ENCODE assay signal across 19 cellular contexts in genomic region chr9:99249619-99250018, GRCh38. TPM values are rescaled to one million over a fixed set of nuclear protein-coding genes. Genes with fewer than 3 reads are reported as not detected.
DNase-seq lines count a peak whose midpoint lies in the region; ATAC-seq and TF ChIP-seq lines count a peak whose summit lies in the region.
"Had no signal": no experiment of that assay in that cellular context is flagged by ENCODE, and none has a peak within 500 bp of the region (broad histone marks: within the 10 kb centered on the region; RNA-seq: fewer than 3 reads in every experiment).

No MANE protein-coding gene starts in this region.

- no peaks in the 10 kb centered on the region for H4K20me1 ChIP-seq in Loucy (ENCODE audit: insufficient read depth, low read length, poor library complexity, severe bottlenecking)

- no peaks in the 10 kb centered on the region for H3F3A ChIP-seq in Loucy (ENCODE audit: low read depth)

- peak; percentile 84 for DNase-seq in activated CD8-positive, alpha-beta memory T cell treated with anti-CD3 and anti-CD28 coated beads, Interleukin-2, amount 10 ng/mL, durations not matched to agents 7 days and 5 days
- DNase-seq in activated CD8-positive, alpha-beta memory T cell treated with anti-CD3 and anti-CD28 coated beads, Interleukin-2, amount 50 U/mL, for 4 hours: no peak
- peak; percentile 44 for DNase-seq in activated naive CD8-positive, alpha-beta T cell treated with anti-CD3 and anti-CD28 coated beads, Interleukin-2, amount 50 U/mL, for 24 hours
- DNase-seq in stimulated activated naive CD8-positive, alpha-beta T cell treated with anti-CD3 and anti-CD28 coated beads, Interleukin-15, Interleukin-2, amounts not matched to agents 100 U/mL and 50 U/mL, for 24 hours: peak; percentile 40
- no peak for DNase-seq in DMS 273 (lab: John Stamatoyannopoulos, UW; ENCODE audit: unreplicated experiment)
- no peak for DNase-seq in NK-92 treated with Interleukin-12 subunit alpha and Interleukin-12 subunit beta, amount 100 ng/mL, for 24 hours (lab: John Stamatoyannopoulos, UW)
- DNase-seq: activated T-cell treated with anti-CD3 and anti-CD28 coated beads for 4 hours, dermis blood vessel endothelial cell, erythroblast, gastrocnemius medialis, left lung, NCI-H226, transverse colon had no signal

- peak; percentile 70 for ATAC-seq in activated CD8-positive, alpha-beta memory T cell treated with anti-CD3 and anti-CD28 coated beads, Interleukin-2, amount 10 ng/mL, durations not matched to agents 7 days and 5 days
- ATAC-seq in activated naive CD8-positive, alpha-beta T cell treated with anti-CD3 and anti-CD28 coated beads, Interleukin-2, amount 50 U/mL, for 24 hours: peak; percentile 67
- ATAC-seq in stimulated activated naive CD8-positive, alpha-beta T cell treated with anti-CD3 and anti-CD28 coated beads, Interleukin-15, Interleukin-2, amounts not matched to agents 100 U/mL and 50 U/mL, for 24 hours: peak; percentile 67
- ATAC-seq in GM21576 (IDR thresholded peaks at IDR 0.05; ENCODE audit: unreplicated experiment): no peak
- ATAC-seq: A549, gastrocnemius medialis, left lung, WTC11 had no signal

- no peaks in the 10 kb centered on the region for H3K9me2 ChIP-seq in Loucy (replicated peaks; ENCODE audit: low read depth, low read length)

- no peaks in the 10 kb centered on the region for H3K36me3 ChIP-seq in Loucy (ENCODE audit: insufficient read depth, low read length)
- H3K36me3 ChIP-seq: gastrocnemius medialis, left lung, transverse colon had no signal

- CTCF ChIA-PET in activated CD8-positive, alpha-beta memory T cell treated with anti-CD3 and anti-CD28 coated beads, Interleukin-2, amount 10 ng/mL, durations not matched to agents 7 days and 5 days (lab: Charles Lee): interaction anchor here (0.6 to 2.3 kb wide), 4 partner anchors 12 to 1148 kb away, joined by 3 to 8 read pairs (median 4); no protein-coding TSS in a partner anchor

- peaks cover 4% of the 10 kb centered on the region for H3K4me1 ChIP-seq in Loucy (ENCODE audit: insufficient read depth, low read length, poor library complexity, severe bottlenecking)
- H3K4me1 ChIP-seq: A549, gastrocnemius medialis, transverse colon had no signal

- H3K4me1 Mint-ChIP-seq in activated CD8-positive, alpha-beta memory T cell treated with anti-CD3 and anti-CD28 coated beads, Interleukin-2, amount 10 ng/mL, durations not matched to agents 7 days and 5 days: peaks cover 55% of the 10 kb centered on the region
- peaks cover 44% of the 10 kb centered on the region for H3K4me1 Mint-ChIP-seq in activated naive CD8-positive, alpha-beta T cell treated with anti-CD3 and anti-CD28 coated beads, Interleukin-2, amount 50 U/mL, for 24 hours
- H3K4me1 Mint-ChIP-seq: WTC11 had no signal

- TF ChIP-seq CTCF in Loucy (conservative IDR thresholded peaks at IDR 0.05; ENCODE audit: low read length): no peak

- H3K9me3 ChIP-seq in Loucy (ENCODE audit: insufficient read depth, low read depth, low read length): no peaks in the 10 kb centered on the region
- H3K9me3 ChIP-seq: A549, gastrocnemius medialis, left lung, transverse colon had no signal

- H3K36me3 Mint-ChIP-seq in activated CD8-positive, alpha-beta memory T cell treated with anti-CD3 and anti-CD28 coated beads, Interleukin-2, amount 10 ng/mL, durations not matched to agents 7 days and 5 days: peaks cover 2% of the 10 kb centered on the region
- H3K36me3 Mint-ChIP-seq in activated naive CD8-positive, alpha-beta T cell treated with anti-CD3 and anti-CD28 coated beads, Interleukin-2, amount 50 U/mL, for 24 hours (ENCODE audit: low read depth): peaks cover 2% of the 10 kb centered on the region
- H3K36me3 Mint-ChIP-seq: CD14-positive monocyte, WTC11 had no signal

- H3K4me3 Mint-ChIP-seq in activated CD8-positive, alpha-beta memory T cell treated with anti-CD3 and anti-CD28 coated beads, Interleukin-2, amount 10 ng/mL, durations not matched to agents 7 days and 5 days: peak overlapping the region; percentile 12
- no peak overlapping the region for H3K4me3 Mint-ChIP-seq in activated naive CD8-positive, alpha-beta T cell treated with anti-CD3 and anti-CD28 coated beads, Interleukin-2, amount 50 U/mL, for 24 hours
- H3K4me3 Mint-ChIP-seq: activated naive CD8-positive, alpha-beta T cell; CD14-positive monocyte; WTC11 had no signal

- H3K27me3 ChIP-seq in Loucy (ENCODE audit: insufficient read depth, low read length, poor library complexity, severe bottlenecking): no peaks in the 10 kb centered on the region
- H3K27me3 ChIP-seq: gastrocnemius medialis, left lung, transverse colon had no signal

- H3K9me3 Mint-ChIP-seq in activated CD8-positive, alpha-beta memory T cell treated with anti-CD3 and anti-CD28 coated beads, Interleukin-2, amount 10 ng/mL, durations not matched to agents 7 days and 5 days (ENCODE audit: low read depth): no peaks in the 10 kb centered on the region
- no peaks in the 10 kb centered on the region for H3K9me3 Mint-ChIP-seq in activated naive CD8-positive, alpha-beta T cell treated with anti-CD3 and anti-CD28 coated beads, Interleukin-2, amount 50 U/mL, for 24 hours
- H3K9me3 Mint-ChIP-seq: CD14-positive monocyte had no signal

- no peak overlapping the region for H3K4me3 ChIP-seq in Loucy (ENCODE audit: low read length, poor library complexity, severe bottlenecking)
- H3K4me3 ChIP-seq: A549, gastrocnemius medialis, left lung, transverse colon had no signal

- H3K4me2 ChIP-seq in Loucy (ENCODE audit: low read depth, low read length, poor library complexity, severe bottlenecking): no peak overlapping the region
- H3K4me2 ChIP-seq: A549 had no signal

- peak overlapping the region; percentile 34 for H2AFZ ChIP-seq in Loucy (ENCODE audit: low read length)

- H3K9ac ChIP-seq in Loucy (ENCODE audit: low read depth, low read length, poor library complexity, severe bottlenecking): no peak overlapping the region

- H3K79me2 ChIP-seq in Loucy (ENCODE audit: insufficient read depth, low read length): no peaks in the 10 kb centered on the region

- H3K27ac Mint-ChIP-seq in activated CD8-positive, alpha-beta memory T cell treated with anti-CD3 and anti-CD28 coated beads, Interleukin-2, amount 10 ng/mL, durations not matched to agents 7 days and 5 days: peak overlapping the region; percentile 75
- H3K27ac Mint-ChIP-seq in activated naive CD8-positive, alpha-beta T cell treated with anti-CD3 and anti-CD28 coated beads, Interleukin-2, amount 50 U/mL, for 24 hours: peak overlapping the region; percentile 39
- H3K27ac Mint-ChIP-seq: activated naive CD8-positive, alpha-beta T cell; CD14-positive monocyte; WTC11 had no signal

- H3K27me3 Mint-ChIP-seq in activated CD8-positive, alpha-beta memory T cell treated with anti-CD3 and anti-CD28 coated beads, Interleukin-2, amount 10 ng/mL, durations not matched to agents 7 days and 5 days: no peaks in the 10 kb centered on the region
- peaks cover 2% of the 10 kb centered on the region for H3K27me3 Mint-ChIP-seq in activated naive CD8-positive, alpha-beta T cell treated with anti-CD3 and anti-CD28 coated beads, Interleukin-2, amount 50 U/mL, for 24 hours
- H3K27me3 Mint-ChIP-seq: activated naive CD8-positive, alpha-beta T cell had no signal

RNA-seq across cellular contexts. Expression of gene SEC61B, which starts 27.5 kb away (rescaled TPM):
- 100 to 1,000 TPM; 101 to 154 TPM for total RNA-seq in activated CD8-positive, alpha-beta memory T cell treated with anti-CD3 and anti-CD28 coated beads, Interleukin-2, amount 10 ng/mL, durations not matched to agents 7 days and 5 days

RNA-seq across cellular contexts. Expression of gene ALG2, which starts 27.9 kb away (rescaled TPM):
- total RNA-seq in activated CD8-positive, alpha-beta memory T cell treated with anti-CD3 and anti-CD28 coated beads, Interleukin-2, amount 10 ng/mL, durations not matched to agents 7 days and 5 days: 10 to 100 TPM; 20.2 to 35.4 TPM

Comparison
In these comparisons a context has a peak if more than half of its experiments do, and no peak if none do; other contexts are left out.
1. DNase-seq: peak in activated CD8-positive, alpha-beta memory T cell treated with anti-CD3 and anti-CD28 coated beads, Interleukin-2, amount 10 ng/mL, durations not matched to agents 7 days and 5 days (single experiment), activated naive CD8-positive, alpha-beta T cell treated with anti-CD3 and anti-CD28 coated beads, Interleukin-2, amount 50 U/mL, for 24 hours (single experiment) and stimulated activated naive CD8-positive, alpha-beta T cell treated with anti-CD3 and anti-CD28 coated beads, Interleukin-15, Interleukin-2, amounts not matched to agents 100 U/mL and 50 U/mL, for 24 hours (single experiment); none in activated CD8-positive, alpha-beta memory T cell treated with anti-CD3 and anti-CD28 coated beads, Interleukin-2, amount 50 U/mL, for 4 hours (single experiment), DMS 273 (single experiment) and NK-92 treated with Interleukin-12 subunit alpha and Interleukin-12 subunit beta, amount 100 ng/mL, for 24 hours (single experiment).